In genomic region chr7:87934699-87935372, GRCh38 we compare ENCODE assay signal across 1 cellular context.
TF ChIP-seq lines count a peak whose summit lies in the region.

No MANE protein-coding gene starts in this region.

TF ChIP-seq in GM12878, 131 proteins besides CTCF, POLR2A, EP300 and RAD21 (continues in another document):
- TF ChIP-seq ZBTB11 (CRISPR knock-in tag; IDR thresholded peaks at IDR 0.05): no peak
- no peak for TF ChIP-seq CEBPZ (IDR thresholded peaks at IDR 0.05; ENCODE audit: low read depth, low read length)
- no peak for TF ChIP-seq MYB (IDR thresholded peaks at IDR 0.05; ENCODE audit: borderline replicate concordance, low read depth, low read length)
- TF ChIP-seq POU2F2 (IDR thresholded peaks at IDR 0.05; ENCODE audit: borderline replicate concordance, low read depth, low read length): no peak
- peak; percentile 36 for TF ChIP-seq IKZF1 (conservative IDR thresholded peaks at IDR 0.05)
- no peak for TF ChIP-seq SMAD1 (IDR thresholded peaks at IDR 0.05; ENCODE audit: low read depth, partially characterized antibody)
- no peak for TF ChIP-seq YBX1 (IDR thresholded peaks at IDR 0.05)
- no peak for TF ChIP-seq POLR2AphosphoS2 (IDR thresholded peaks at IDR 0.05; ENCODE audit: low read depth, low read length)
- TF ChIP-seq ELK1 (IDR thresholded peaks at IDR 0.05; ENCODE audit: low read depth, low read length): no peak
- no peak for TF ChIP-seq YY1 (IDR thresholded peaks at IDR 0.05; ENCODE audit: low read depth, low read length)
- TF ChIP-seq ZNF687 (IDR thresholded peaks at IDR 0.05): peak; percentile 40; the same call in 1 of the 2 replicates
- no peak for TF ChIP-seq BCL3 (IDR thresholded peaks at IDR 0.05; ENCODE audit: borderline replicate concordance, insufficient read depth, low read depth, low read length, poor library complexity, severe bottlenecking)
- TF ChIP-seq IKZF2 (IDR thresholded peaks at IDR 0.05): peak; percentile 31 to 51; a peak in 2 of 4 replicates
- TF ChIP-seq HDGF (IDR thresholded peaks at IDR 0.05): no peak
- no peak for TF ChIP-seq FOS (IDR thresholded peaks at IDR 0.05; ENCODE audit: borderline replicate concordance, extremely low read depth, insufficient read length)
- no peak for TF ChIP-seq E4F1 (IDR thresholded peaks at IDR 0.05; ENCODE audit: borderline replicate concordance, partially characterized antibody)
- 0 out of 2 replicates have a peak, but pooled peaks have one; percentile 30 for TF ChIP-seq GATAD2B (conservative IDR thresholded peaks at IDR 0.05; ENCODE audit: low read depth)
- no peak for TF ChIP-seq SP1 (IDR thresholded peaks at IDR 0.05; ENCODE audit: low read depth, low read length)
- 0 out of 2 replicates have a peak, but pooled peaks have one; percentile 31 for TF ChIP-seq RELB (IDR thresholded peaks at IDR 0.05; ENCODE audit: low read depth)
- TF ChIP-seq CHD1 (IDR thresholded peaks at IDR 0.05; ENCODE audit: low read depth, low read length): 0 out of 2 replicates have a peak, but pooled peaks have one; percentile 9
- 0 out of 2 replicates have a peak, but pooled peaks have one; percentile 16 for TF ChIP-seq LARP7 (IDR thresholded peaks at IDR 0.05)
- no peak for TF ChIP-seq MEF2A (IDR thresholded peaks at IDR 0.05; ENCODE audit: insufficient read depth, low read depth, low read length)
- no peak for TF ChIP-seq CBX3 (IDR thresholded peaks at IDR 0.05; ENCODE audit: borderline replicate concordance, low read depth)
- TF ChIP-seq ZNF384 (IDR thresholded peaks at IDR 0.05; ENCODE audit: borderline replicate concordance, low read depth, low read length): 0 out of 2 replicates have a peak, but pooled peaks have one; percentile 15
- TF ChIP-seq NKRF (conservative IDR thresholded peaks at IDR 0.05): peak; percentile 45; the same call in 1 of the 2 replicates
- no peak for TF ChIP-seq BRCA1 (IDR thresholded peaks at IDR 0.05; ENCODE audit: low read depth, low read length)
- TF ChIP-seq CHD4 (IDR thresholded peaks at IDR 0.05): no peak
- no peak for TF ChIP-seq STAT3 (IDR thresholded peaks at IDR 0.05; ENCODE audit: low read depth, low read length)
- no peak for TF ChIP-seq DPF2 (IDR thresholded peaks at IDR 0.05)
- TF ChIP-seq RCOR1 (conservative IDR thresholded peaks at IDR 0.05; ENCODE audit: low read depth, low read length): no peak
- peak in 1 of 2 experiments; percentile 47; a peak in 1 of 4 replicates for TF ChIP-seq BHLHE40 (IDR thresholded peaks at IDR 0.05; ENCODE audit: borderline replicate concordance in 1 of 2, low read depth in 2 of 2, low read length in 1 of 2)
- no peak for TF ChIP-seq ZBTB4 (CRISPR knock-in tag; IDR thresholded peaks at IDR 0.05)
